In genomic region chr18:33746261-33746660, GRCh38 we compare ENCODE assay signal across 21 cellular contexts.
DNase-seq lines count a peak whose midpoint lies in the region; ATAC-seq lines count a peak whose summit lies in the region.
"Had no signal": no experiment of that assay in that cellular context is flagged by ENCODE, and none has a peak within 500 bp of the region (broad histone marks: within the 10 kb centered on the region; RNA-seq: fewer than 3 reads in every experiment).

No MANE protein-coding gene starts in this region.

- CTCF ChIA-PET in activated naive CD4-positive, alpha-beta T cell treated with anti-CD3 and anti-CD28 coated beads, Interleukin-2, amount 10 ng/mL, durations not matched to agents 7 days and 5 days (lab: Charles Lee) = no interaction called here

- no peak for ATAC-seq in GM19328 (IDR thresholded peaks at IDR 0.05; ENCODE audit: unreplicated experiment)
- ATAC-seq: activated CD8-positive, alpha-beta memory T cell treated with anti-CD3 and anti-CD28 coated beads, Interleukin-2, amount 10 ng/mL, durations not matched to agents 7 days and 5 days; heart right ventricle; sciatic nerve; stimulated activated naive B cell treated with anti-CD40 and anti-IgM and Interleukin-4, amounts not matched to agents 10 μg/mL and 1 μg/mL and 100 μg/mL, for 72 hours had no signal

- no peaks in the 10 kb centered on the region for H3K27me3 Mint-ChIP-seq in activated naive CD4-positive, alpha-beta T cell treated with anti-CD3 and anti-CD28 coated beads, Interleukin-2, amount 10 ng/mL, durations not matched to agents 7 days and 5 days
- H3K27me3 Mint-ChIP-seq: activated B cell treated with CpG ODN at 0.5 μM for 24 hours; activated CD8-positive, alpha-beta memory T cell treated with anti-CD3 and anti-CD28 coated beads, Interleukin-2, amount 10 ng/mL, durations not matched to agents 7 days and 5 days; CD4-positive, CD25-positive, alpha-beta regulatory T cell; stimulated activated naive B cell treated with anti-CD40 and anti-IgM and Interleukin-4, amounts not matched to agents 10 μg/mL and 1 μg/mL and 100 μg/mL, for 72 hours had no signal

- H3K9me3 Mint-ChIP-seq in activated naive CD4-positive, alpha-beta T cell treated with anti-CD3 and anti-CD28 coated beads, Interleukin-2, amount 10 ng/mL, durations not matched to agents 7 days and 5 days = peaks cover 6% of the 10 kb centered on the region
- H3K9me3 Mint-ChIP-seq: activated B cell treated with CpG ODN at 0.5 μM for 24 hours; stimulated activated naive B cell treated with anti-CD40 and anti-IgM and Interleukin-4, amounts not matched to agents 10 μg/mL and 1 μg/mL and 100 μg/mL, for 72 hours had no signal

- H3K27ac Mint-ChIP-seq in activated naive CD4-positive, alpha-beta T cell treated with anti-CD3 and anti-CD28 coated beads, Interleukin-2, amount 10 ng/mL, durations not matched to agents 7 days and 5 days = no peak overlapping the region
- H3K27ac Mint-ChIP-seq: activated B cell treated with CpG ODN at 0.5 μM for 24 hours; activated CD8-positive, alpha-beta memory T cell treated with anti-CD3 and anti-CD28 coated beads, Interleukin-2, amount 10 ng/mL, durations not matched to agents 7 days and 5 days; CD4-positive, CD25-positive, alpha-beta regulatory T cell; stimulated activated naive B cell treated with anti-CD40 and anti-IgM and Interleukin-4, amounts not matched to agents 10 μg/mL and 1 μg/mL and 100 μg/mL, for 72 hours had no signal

- DNase-seq in DMS 273 (lab: John Stamatoyannopoulos, UW; ENCODE audit: unreplicated experiment) = peak; percentile 51
- DNase-seq in DMS 273 treated with DMSO at 0.1 percent for 48 hours (lab: John Stamatoyannopoulos, UW) = no peak
- DNase-seq in DMS153 (lab: John Stamatoyannopoulos, UW) = peak; percentile 92
- DNase-seq in NCI-H748 treated with DMSO at 0.1 percent for 48 hours (lab: John Stamatoyannopoulos, UW) = peak; percentile 96
- peak; percentile 49 for DNase-seq in midbrain (lab: John Stamatoyannopoulos, UW)
- DNase-seq in activated naive CD4-positive, alpha-beta T cell treated with anti-CD3 and anti-CD28 coated beads, Interleukin-2, amount 10 ng/mL, durations not matched to agents 7 days and 5 days = no peak
- DNase-seq in kidney tubule cell (ENCODE audit: low spot score) = no peak
- DNase-seq: activated B cell treated with CpG ODN at 0.5 μM for 24 hours; activated CD4-positive, alpha-beta T cell treated with anti-CD3 and anti-CD28 coated beads, Interleukin-2, amount 50 U/mL, for 1 hour; activated CD8-positive, alpha-beta memory T cell treated with anti-CD3 and anti-CD28 coated beads, Interleukin-2, amount 10 ng/mL, durations not matched to agents 7 days and 5 days; activated T-cell treated with anti-CD3 and anti-CD28 coated beads, Interleukin-2, amount 50 U/mL, for 48 hours; CD4-positive, CD25-positive, alpha-beta regulatory T cell; effector CD8-positive, alpha-beta T cell; erythroblast; heart right ventricle; MV-4-11; stimulated activated CD4-positive, alpha-beta T cell treated with anti-CD3 and anti-CD28 coated beads, Interleukin-12 subunit alpha, Interleukin-12 subunit beta, amount 100 ng/mL, for 4 hours; stimulated activated naive B cell treated with anti-CD40 and anti-IgM and Interleukin-4, amounts not matched to agents 10 μg/mL and 1 μg/mL and 100 μg/mL, for 72 hours; thyroid gland had no signal

- no peaks in the 10 kb centered on the region for H3K36me3 Mint-ChIP-seq in activated naive CD4-positive, alpha-beta T cell treated with anti-CD3 and anti-CD28 coated beads, Interleukin-2, amount 10 ng/mL, durations not matched to agents 7 days and 5 days
- H3K36me3 Mint-ChIP-seq: activated CD8-positive, alpha-beta memory T cell treated with anti-CD3 and anti-CD28 coated beads, Interleukin-2, amount 10 ng/mL, durations not matched to agents 7 days and 5 days; CD4-positive, CD25-positive, alpha-beta regulatory T cell; stimulated activated naive B cell treated with anti-CD40 and anti-IgM and Interleukin-4, amounts not matched to agents 10 μg/mL and 1 μg/mL and 100 μg/mL, for 72 hours had no signal

- no peaks in the 10 kb centered on the region for H3K4me1 Mint-ChIP-seq in activated naive CD4-positive, alpha-beta T cell treated with anti-CD3 and anti-CD28 coated beads, Interleukin-2, amount 10 ng/mL, durations not matched to agents 7 days and 5 days
- H3K4me1 Mint-ChIP-seq: activated B cell treated with CpG ODN at 0.5 μM for 24 hours; activated CD8-positive, alpha-beta memory T cell treated with anti-CD3 and anti-CD28 coated beads, Interleukin-2, amount 10 ng/mL, durations not matched to agents 7 days and 5 days; CD4-positive, CD25-positive, alpha-beta regulatory T cell; stimulated activated naive B cell treated with anti-CD40 and anti-IgM and Interleukin-4, amounts not matched to agents 10 μg/mL and 1 μg/mL and 100 μg/mL, for 72 hours had no signal

- no peak overlapping the region for H3K4me3 Mint-ChIP-seq in activated naive CD4-positive, alpha-beta T cell treated with anti-CD3 and anti-CD28 coated beads, Interleukin-2, amount 10 ng/mL, durations not matched to agents 7 days and 5 days
- H3K4me3 Mint-ChIP-seq: activated B cell treated with CpG ODN at 0.5 μM for 24 hours; activated CD8-positive, alpha-beta memory T cell treated with anti-CD3 and anti-CD28 coated beads, Interleukin-2, amount 10 ng/mL, durations not matched to agents 7 days and 5 days; CD4-positive, CD25-positive, alpha-beta regulatory T cell; stimulated activated naive B cell treated with anti-CD40 and anti-IgM and Interleukin-4, amounts not matched to agents 10 μg/mL and 1 μg/mL and 100 μg/mL, for 72 hours had no signal

Comparison
In these comparisons a context has a peak if more than half of its experiments do, and no peak if none do; other contexts are left out.
1. DNase-seq: peak in DMS 273 (single experiment), DMS153 (single experiment), NCI-H748 treated with DMSO at 0.1 percent for 48 hours (single experiment) and midbrain (single experiment); none in DMS 273 treated with DMSO at 0.1 percent for 48 hours (single experiment), activated naive CD4-positive, alpha-beta T cell treated with anti-CD3 and anti-CD28 coated beads, Interleukin-2, amount 10 ng/mL, durations not matched to agents 7 days and 5 days (single experiment) and kidney tubule cell (single experiment).